In genomic region chr19:51122112-51122981, GRCh38 we compare ENCODE assay signal across 12 cellular contexts. TPM values are rescaled to one million over a fixed set of nuclear protein-coding genes. Genes with fewer than 3 reads are reported as not detected.
A peak's percentile ranks its signal among the peaks of the same experiment; 100 is the strongest.
DNase-seq lines count a peak whose midpoint lies in the region; ATAC-seq and TF ChIP-seq lines count a peak whose summit lies in the region.
"Had no signal": no experiment of that assay in that cellular context is flagged by ENCODE, and none has a peak within 500 bp of the region (broad histone marks: within the 10 kb centered on the region; RNA-seq: fewer than 3 reads in every experiment).

No MANE protein-coding gene starts in this region.

- H3K4me1 ChIP-seq in esophagus muscularis mucosa (no peaks in the 10 kb centered on the region), spleen (peaks cover 0 to 72% (median 30%) of the 10 kb centered on the region in 6 donors)

- peak overlapping the region in 3 of 4 donors; percentile 57 to 59 (median 57) for H3K27ac ChIP-seq in esophagus muscularis mucosa (replicated peaks in 1 of 4)
- peak overlapping the region; percentile 4 to 97 (median 88) for H3K27ac ChIP-seq in spleen
- H3K27ac ChIP-seq: WERI-Rb-1 had no signal

- POLR2A ChIA-PET in activated CD4-positive, alpha-beta T cell treated with anti-CD3 and anti-CD28 coated beads for 36 hours (lab: Charles Lee): no interaction called here

- peak; percentile 20 for ATAC-seq in activated CD4-positive, alpha-beta T cell treated with anti-CD3 and anti-CD28 coated beads for 36 hours
- no peak for ATAC-seq in HG03342 (IDR thresholded peaks at IDR 0.05; ENCODE audit: unreplicated experiment)

- H3K27me3 ChIP-seq in esophagus muscularis mucosa (peaks cover 0 to 53% (median 3%) of the 10 kb centered on the region in 4 donors), spleen (replicated peaks in 1 of 7) (peaks cover 0 to 4% (median 0%) of the 10 kb centered on the region in 7 donors)

- CTCF ChIA-PET in activated CD4-positive, alpha-beta T cell treated with anti-CD3 and anti-CD28 coated beads for 36 hours (lab: Charles Lee): interaction anchor here (1.4 kb wide), 1 partner anchor 36 kb away, joined by 3 read pairs; no protein-coding TSS in a partner anchor

- H3K4me3 ChIP-seq in esophagus muscularis mucosa (no peak overlapping the region), spleen (peak overlapping the region in 1 of 8 donors; percentile 62)

- TF ChIP-seq POLR2A in esophagus muscularis mucosa (IDR thresholded peaks at IDR 0.05; ENCODE audit: low read depth) (no peak), spleen (IDR thresholded peaks at IDR 0.05) (no peak)

- no peaks in the 10 kb centered on the region for H3K36me3 Mint-ChIP-seq in activated CD4-positive, alpha-beta T cell treated with anti-CD3 and anti-CD28 coated beads for 36 hours (ENCODE audit: low read depth)

- TF ChIP-seq EP300 in esophagus muscularis mucosa (IDR thresholded peaks at IDR 0.05): no peak

- no peak for TF ChIP-seq CTCF in esophagus muscularis mucosa (IDR thresholded peaks at IDR 0.05)
- TF ChIP-seq CTCF in spleen (IDR thresholded peaks at IDR 0.05 in 8 of 11, conservative IDR thresholded peaks at IDR 0.05 in 3 of 11): no peak

- H3K36me3 ChIP-seq in esophagus muscularis mucosa (no peaks in the 10 kb centered on the region), spleen (peaks cover 0 to 2% (median 0%) of the 10 kb centered on the region in 6 donors)
- H3K36me3 ChIP-seq: WERI-Rb-1 had no signal

- 74% methylated on average over 20 of the region's 22 CpGs for WGBS in esophagus muscularis mucosa
- WGBS in spleen, 5 donors: 81 to 85% (median 83%) methylated on average over 22 of the region's 22 CpGs

- no peaks in the 10 kb centered on the region for H3K9me3 Mint-ChIP-seq in activated CD4-positive, alpha-beta T cell treated with anti-CD3 and anti-CD28 coated beads for 36 hours (ENCODE audit: low read depth)

- H3K9me3 ChIP-seq in esophagus muscularis mucosa (no peaks in the 10 kb centered on the region), spleen (no peaks in the 10 kb centered on the region)

- no peaks in the 10 kb centered on the region for H3K27me3 Mint-ChIP-seq in activated CD4-positive, alpha-beta T cell treated with anti-CD3 and anti-CD28 coated beads for 36 hours

- no peak overlapping the region for H3K4me3 Mint-ChIP-seq in activated CD4-positive, alpha-beta T cell treated with anti-CD3 and anti-CD28 coated beads for 36 hours

- H3K4me1 Mint-ChIP-seq in activated CD4-positive, alpha-beta T cell treated with anti-CD3 and anti-CD28 coated beads for 36 hours: peaks cover 56% of the 10 kb centered on the region

- DNase-seq in activated CD4-positive, alpha-beta T cell treated with anti-CD3 and anti-CD28 coated beads for 36 hours: no peak
- no peak for DNase-seq in activated CD4-positive, alpha-beta T cell treated with anti-CD3 and anti-CD28 coated beads, Interleukin-2, amount 50 U/mL, for 48 hours
- peak; percentile 18 for DNase-seq in RPMI7951 (ENCODE audit: low read depth)
- DNase-seq in esophagus muscularis mucosa (ENCODE audit: extremely low spot score): no peak
- peak; percentile 78 for DNase-seq in spleen
- DNase-seq in superior temporal gyrus (ENCODE audit: extremely low spot score): no peak
- DNase-seq in globus pallidus (ENCODE audit: low spot score): no peak
- DNase-seq: NCI-H2029, WERI-Rb-1 had no signal

- intact Hi-C loops in activated CD4-positive, alpha-beta T cell treated with anti-CD3 and anti-CD28 coated beads for 36 hours (cut with DNase I, micrococcal nuclease): no loop called here
- intact Hi-C loops in esophagus muscularis mucosa (cut with DNase I) (no loop called here), spleen (cut with DNase I; ENCODE audit: low total_unique reads) (no loop called here)

- peak overlapping the region; percentile 67 for H3K27ac Mint-ChIP-seq in activated CD4-positive, alpha-beta T cell treated with anti-CD3 and anti-CD28 coated beads for 36 hours

RNA-seq across cellular contexts. Expression of gene SIGLEC9, which starts 2.4 kb away (rescaled TPM):
- under 1 TPM; 0.37 to 0.49 TPM for total RNA-seq in activated CD4-positive, alpha-beta T cell treated with anti-CD3 and anti-CD28 coated beads for 36 hours
- total RNA-seq in RPMI7951 (2014; rRNA removed; shearing (Covaris generic)): 0.10 TPM in 1 of 2 replicates, not detected in the other
- total RNA-seq in esophagus muscularis mucosa: 1 to 10 TPM; 2.0 to 9.4 (median 3.5) TPM
- total RNA-seq in spleen: 10 to 100 TPM; 26.9 to 81.3 (median 42.1) TPM
- polyA plus RNA-seq in spleen: 10 to 100 TPM in 1 of 3 donors, 1 to 10 TPM in 2; 4.6 to 13.5 (median 5.7) TPM
- total RNA-seq: A673, osteocyte had no signal

RNA-seq across cellular contexts. Expression of gene CTU1, which starts 14.1 kb away (rescaled TPM):
- total RNA-seq in activated CD4-positive, alpha-beta T cell treated with anti-CD3 and anti-CD28 coated beads for 36 hours: 1 to 10 TPM; 7.2 to 9.1 TPM
- total RNA-seq in RPMI7951 (2014; rRNA removed; shearing (Covaris generic)): 3.6 and 6.8 TPM in 2 replicates
- total RNA-seq in esophagus muscularis mucosa (10 to 100 TPM in 3 of 4 donors, 1 to 10 TPM in 1; 7.1 to 18.9 (median 13.7) TPM), spleen (1 to 10 TPM; 4.5 to 8.2 (median 6.5) TPM)
- 1 to 10 TPM; 1.1 to 4.0 (median 2.6) TPM for polyA plus RNA-seq in spleen

RNA-seq across cellular contexts. Expression of gene SIGLEC7, which starts 19.8 kb away (rescaled TPM):
- not detected for total RNA-seq in activated CD4-positive, alpha-beta T cell treated with anti-CD3 and anti-CD28 coated beads for 36 hours
- not detected in 2 replicates for total RNA-seq in RPMI7951 (2014; rRNA removed; shearing (Covaris generic))
- total RNA-seq in esophagus muscularis mucosa (1 to 10 TPM in 1 of 4 donors, under 1 TPM in 2, not detected in 1; 0.19 to 2.2 (median 0.92) TPM), spleen (10 to 100 TPM; 23.1 to 59.9 (median 31.3) TPM)
- 10 to 100 TPM in 2 of 3 donors, 1 to 10 TPM in 1; 6.8 to 16.5 (median 11.0) TPM for polyA plus RNA-seq in spleen
- total RNA-seq: A673, osteocyte had no signal

RNA-seq across cellular contexts. Expression of gene KLK14, which starts 39.7 kb away (rescaled TPM):
- 1 to 10 TPM in 1 of 2 experiments, under 1 TPM in 1; 0.69 to 1.1 TPM for total RNA-seq in activated CD4-positive, alpha-beta T cell treated with anti-CD3 and anti-CD28 coated beads for 36 hours
- not detected in 2 replicates for total RNA-seq in RPMI7951 (2014; rRNA removed; shearing (Covaris generic))
- total RNA-seq in esophagus muscularis mucosa: under 1 TPM in 1 of 4 donors, not detected in 3; 0.52 TPM
- total RNA-seq in spleen: under 1 TPM in 2 of 7 donors, not detected in 5; 0.44 to 0.63 TPM
- under 1 TPM; 0.12 to 0.33 (median 0.22) TPM for polyA plus RNA-seq in spleen
- total RNA-seq: osteocyte had no signal

RNA-seq across cellular contexts. Expression of gene KLK13, which starts 57.5 kb away (rescaled TPM):
- total RNA-seq in activated CD4-positive, alpha-beta T cell treated with anti-CD3 and anti-CD28 coated beads for 36 hours: not detected
- total RNA-seq in RPMI7951 (2014; rRNA removed; shearing (Covaris generic)): not detected in 2 replicates
- total RNA-seq in esophagus muscularis mucosa: not detected
- total RNA-seq in spleen: not detected
- under 1 TPM in 1 of 3 donors, not detected in 2; 0.13 TPM for polyA plus RNA-seq in spleen
- total RNA-seq: A673, osteocyte had no signal

Comparison
In these comparisons a context has a peak if more than half of its experiments do, and no peak if none do; other contexts are left out.
1. DNase-seq: peak in RPMI7951 (single experiment) and spleen (single experiment); none in activated CD4-positive, alpha-beta T cell treated with anti-CD3 and anti-CD28 coated beads for 36 hours (single experiment), activated CD4-positive, alpha-beta T cell treated with anti-CD3 and anti-CD28 coated beads, Interleukin-2, amount 50 U/mL, for 48 hours (0 of 2), esophagus muscularis mucosa (single experiment), superior temporal gyrus (single experiment) and globus pallidus (single experiment).
2. RNA of gene SIGLEC7, which starts 19.8 kb away (total RNA-seq): 23.1 to 59.9 TPM in spleen; 0.19 to 2.2 TPM in esophagus muscularis mucosa, not detected in activated CD4-positive, alpha-beta T cell treated with anti-CD3 and anti-CD28 coated beads for 36 hours and not detected in RPMI7951; every median in the first group is over 4 times any median in the second.